1 cellular context compared by ENCODE assay signal in the genomic region with DNA sequence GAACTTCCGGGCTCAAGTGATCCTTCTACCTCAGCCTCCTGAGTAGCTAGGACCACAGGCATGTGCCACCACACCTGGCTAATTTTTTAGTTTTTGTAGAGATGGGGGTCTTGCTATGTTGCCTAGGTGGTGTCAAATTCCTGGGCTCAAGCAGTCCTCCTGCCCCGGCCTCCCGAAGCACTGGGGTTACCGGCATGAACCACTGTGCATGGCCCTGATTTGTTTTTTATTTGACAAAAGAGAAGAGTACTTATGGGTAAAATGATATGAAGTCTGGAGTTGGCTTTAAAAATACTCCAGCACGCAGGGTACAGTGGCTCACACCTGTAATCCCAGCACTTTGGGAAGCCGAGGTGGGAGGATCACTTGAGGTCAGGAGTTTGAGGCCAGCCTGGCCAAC. TPM values are rescaled to one million over a fixed set of nuclear protein-coding genes. Genes with fewer than 3 reads are reported as not detected.
"Had no signal": no experiment of that assay in that cellular context is flagged by ENCODE, and none has a peak within 500 bp of the region (broad histone marks: within the 10 kb centered on the region; RNA-seq: fewer than 3 reads in every experiment).

No MANE protein-coding gene starts in this region.

RNA-seq across cellular contexts. Expression of gene GRTP1, which starts 4.4 kb away (rescaled TPM):
- total RNA-seq: natural killer cell had no signal
